ENCODE assay signal across 8 cellular contexts in the genomic region with DNA sequence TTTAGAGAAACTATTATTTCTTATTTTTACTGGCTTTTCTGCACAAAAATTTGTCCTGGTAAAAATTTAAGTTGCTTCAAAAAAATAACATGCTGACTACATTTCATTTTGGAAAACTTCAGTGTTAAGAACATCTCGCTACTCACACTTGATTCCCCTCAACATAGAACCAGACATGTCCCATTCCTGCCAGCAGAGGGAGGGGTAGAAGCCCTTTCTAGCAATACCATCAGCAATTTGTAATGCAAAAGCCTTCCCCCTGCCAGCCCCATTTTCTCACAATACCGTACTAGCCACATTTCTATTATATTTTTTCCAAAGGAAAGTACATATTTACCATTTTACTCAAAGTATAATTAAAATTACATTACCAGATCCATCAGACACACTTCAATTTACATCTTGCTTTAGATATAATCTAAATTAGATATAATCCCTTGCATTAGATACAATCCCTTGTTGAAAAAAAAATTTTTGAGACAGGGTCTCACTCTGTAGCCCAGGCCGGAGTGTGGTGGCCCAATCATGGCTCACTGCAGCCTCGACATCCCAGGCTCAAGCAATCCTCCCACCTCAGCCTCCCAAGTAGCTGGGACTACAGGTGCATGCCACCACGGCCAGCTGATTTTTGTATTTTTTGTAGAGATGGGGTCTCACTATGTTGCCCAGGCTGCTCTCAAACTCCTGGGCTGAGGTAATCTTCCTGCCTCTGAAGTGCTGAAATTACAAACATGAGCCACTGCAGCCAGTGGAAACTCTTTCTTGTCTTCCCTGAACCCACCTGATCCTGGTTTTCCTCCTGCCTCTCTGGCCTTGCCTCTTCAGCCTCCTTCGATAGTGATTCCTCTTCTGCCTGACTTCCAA. TPM values are rescaled to one million over a fixed set of nuclear protein-coding genes. Genes with fewer than 3 reads are reported as not detected.
DNase-seq lines count a peak whose midpoint lies in the region; ATAC-seq and TF ChIP-seq lines count a peak whose summit lies in the region.

No MANE protein-coding gene starts in this region.

- no peak overlapping the region for H3K4me3 ChIP-seq in H7 (ENCODE audit: insufficient read depth, low read depth, low read length)
- no peak overlapping the region for H3K4me3 ChIP-seq in heart left ventricle

- H3K4me3 Mint-ChIP-seq in activated CD8-positive, alpha-beta memory T cell treated with anti-CD3 and anti-CD28 coated beads, Interleukin-2, amount 10 ng/mL, durations not matched to agents 7 days and 5 days, result no peak overlapping the region
- H3K4me3 Mint-ChIP-seq in activated T-cell treated with anti-CD3 and anti-CD28 coated beads, Interleukin-2, amount 50 U/mL, for 72 hours, result no peak overlapping the region

- TF ChIP-seq CTCF in heart left ventricle (IDR thresholded peaks at IDR 0.05), result peak; percentile 59 to 82 (median 69)

- no peak for DNase-seq in activated CD8-positive, alpha-beta memory T cell treated with anti-CD3 and anti-CD28 coated beads, Interleukin-2, amount 10 ng/mL, durations not matched to agents 7 days and 5 days
- DNase-seq in activated CD8-positive, alpha-beta memory T cell treated with anti-CD3 and anti-CD28 coated beads for 24 hours, result no peak
- DNase-seq in H7 (peak; percentile 71), NCI-H1930 (lab: John Stamatoyannopoulos, UW) (peak; percentile 3 to 13), heart left ventricle (peak in 4 of 5 donors; percentile 45 to 53 (median 46)), sciatic nerve (ENCODE audit: low spot score) (peak; percentile 76)
- peak; percentile 12 to 24 for DNase-seq in activated T-cell treated with anti-CD3 and anti-CD28 coated beads, Interleukin-2, amount 50 U/mL, for 72 hours

- H3K27ac ChIP-seq in heart left ventricle, result no peak overlapping the region

- H3K36me3 ChIP-seq in H7 (replicated peaks; ENCODE audit: control insufficient read depth, insufficient read depth, low read length) (no peaks in the 10 kb centered on the region), heart left ventricle (no peaks in the 10 kb centered on the region)

- peaks cover 1% of the 10 kb centered on the region for H3K36me3 Mint-ChIP-seq in activated CD8-positive, alpha-beta memory T cell treated with anti-CD3 and anti-CD28 coated beads, Interleukin-2, amount 10 ng/mL, durations not matched to agents 7 days and 5 days
- peaks cover 0 to 1% of the 10 kb centered on the region in 2 donors for H3K36me3 Mint-ChIP-seq in activated T-cell treated with anti-CD3 and anti-CD28 coated beads, Interleukin-2, amount 50 U/mL, for 72 hours (ENCODE audit: insufficient read depth in 2 of 2)

- H3K27ac Mint-ChIP-seq in activated CD8-positive, alpha-beta memory T cell treated with anti-CD3 and anti-CD28 coated beads, Interleukin-2, amount 10 ng/mL, durations not matched to agents 7 days and 5 days, result no peak overlapping the region
- H3K27ac Mint-ChIP-seq in activated T-cell treated with anti-CD3 and anti-CD28 coated beads, Interleukin-2, amount 50 U/mL, for 72 hours, result no peak overlapping the region

- CTCF ChIA-PET in activated CD8-positive, alpha-beta memory T cell treated with anti-CD3 and anti-CD28 coated beads, Interleukin-2, amount 10 ng/mL, durations not matched to agents 7 days and 5 days (lab: Charles Lee), result no interaction called here

- peak; percentile 39 for ATAC-seq in activated CD8-positive, alpha-beta memory T cell treated with anti-CD3 and anti-CD28 coated beads, Interleukin-2, amount 10 ng/mL, durations not matched to agents 7 days and 5 days
- ATAC-seq in activated T-cell treated with anti-CD3 and anti-CD28 coated beads, Interleukin-2, amount 50 U/mL, for 72 hours (replicated peaks in 1 of 2), result no peak
- ATAC-seq in heart left ventricle (peak in 3 of 4 donors; percentile 65 to 86 (median 66)), sciatic nerve (peak; percentile 91), HG02970 (IDR thresholded peaks at IDR 0.05; ENCODE audit: low FRiP score, unreplicated experiment) (no peak)

- intact Hi-C loops in heart left ventricle (cut with DNase I) (loop anchor here in 3 of 10 donors (2.0 to 10.0 kb wide), 3 partner anchors 45 to 61 kb away; partner anchors contain the start of gene FRMD3 (in 2 of the 3)), sciatic nerve (cut with DNase I) (no loop called here)

- no peaks in the 10 kb centered on the region for H3K4me1 ChIP-seq in heart left ventricle

- 70 to 72% (median 71%) methylated on average over 6 of the region's 6 CpGs for WGBS in heart left ventricle, 4 donors

- no peaks in the 10 kb centered on the region for H3K9me3 Mint-ChIP-seq in activated CD8-positive, alpha-beta memory T cell treated with anti-CD3 and anti-CD28 coated beads, Interleukin-2, amount 10 ng/mL, durations not matched to agents 7 days and 5 days (ENCODE audit: low read depth)
- peaks cover 0 to 5% of the 10 kb centered on the region in 2 donors for H3K9me3 Mint-ChIP-seq in activated T-cell treated with anti-CD3 and anti-CD28 coated beads, Interleukin-2, amount 50 U/mL, for 72 hours

- H3K27me3 Mint-ChIP-seq in activated CD8-positive, alpha-beta memory T cell treated with anti-CD3 and anti-CD28 coated beads, Interleukin-2, amount 10 ng/mL, durations not matched to agents 7 days and 5 days, result no peaks in the 10 kb centered on the region
- no peaks in the 10 kb centered on the region for H3K27me3 Mint-ChIP-seq in activated T-cell treated with anti-CD3 and anti-CD28 coated beads, Interleukin-2, amount 50 U/mL, for 72 hours (ENCODE audit: low read depth)

- peaks cover 0 to 16% (median 3%) of the 10 kb centered on the region in 12 donors for H3K9me3 ChIP-seq in heart left ventricle

- no peak for TF ChIP-seq POLR2A in heart left ventricle (IDR thresholded peaks at IDR 0.05)

- H3K4me1 Mint-ChIP-seq in activated CD8-positive, alpha-beta memory T cell treated with anti-CD3 and anti-CD28 coated beads, Interleukin-2, amount 10 ng/mL, durations not matched to agents 7 days and 5 days, result no peaks in the 10 kb centered on the region
- H3K4me1 Mint-ChIP-seq in activated T-cell treated with anti-CD3 and anti-CD28 coated beads, Interleukin-2, amount 50 U/mL, for 72 hours (ENCODE audit: low read depth), result no peaks in the 10 kb centered on the region

- H3K27me3 ChIP-seq in H7 (ENCODE audit: control insufficient read depth, insufficient read depth, low read length) (no peaks in the 10 kb centered on the region), heart left ventricle (no peaks in the 10 kb centered on the region)

RNA-seq across cellular contexts. Expression of gene IDNK, which starts 39.6 kb away (rescaled TPM):
- 1 to 10 TPM; 6.2 to 9.1 TPM for total RNA-seq in activated CD8-positive, alpha-beta memory T cell treated with anti-CD3 and anti-CD28 coated beads, Interleukin-2, amount 10 ng/mL, durations not matched to agents 7 days and 5 days
- 0.78 and 1.4 TPM in 2 replicates for total RNA-seq in H7 (2014; rRNA removed; shearing (Covaris generic))
- total RNA-seq in activated T-cell treated with anti-CD3 and anti-CD28 coated beads, Interleukin-2, amount 50 U/mL, for 72 hours, result 10 to 100 TPM; 10.6 to 10.7 TPM
- 1 to 10 TPM in 8 of 9 donors, under 1 TPM in 1; 0.69 to 6.9 (median 5.0) TPM for total RNA-seq in heart left ventricle
- 1 to 10 TPM; 2.6 to 4.2 TPM for polyA plus RNA-seq in heart left ventricle
- total RNA-seq in sciatic nerve, result 7.8 TPM

RNA-seq across cellular contexts. Expression of gene FRMD3, which starts 45.2 kb away (rescaled TPM):
- under 1 TPM; 0.33 to 0.82 TPM for total RNA-seq in activated CD8-positive, alpha-beta memory T cell treated with anti-CD3 and anti-CD28 coated beads, Interleukin-2, amount 10 ng/mL, durations not matched to agents 7 days and 5 days
- 0.10 and 1.4 TPM in 2 replicates for total RNA-seq in H7 (2014; rRNA removed; shearing (Covaris generic))
- total RNA-seq in activated T-cell treated with anti-CD3 and anti-CD28 coated beads, Interleukin-2, amount 50 U/mL, for 72 hours, result under 1 TPM; 0.38 to 0.46 TPM
- total RNA-seq in heart left ventricle, result 100 to 1,000 TPM in 4 of 9 donors, 10 to 100 TPM in 5; 48.4 to 195 (median 82.4) TPM
- polyA plus RNA-seq in heart left ventricle, result 10 to 100 TPM; 28.9 to 84.1 TPM
- total RNA-seq in sciatic nerve, result 38.1 TPM

Comparison
In these comparisons a context has a peak if more than half of its experiments do, and no peak if none do; other contexts are left out.
1. ATAC-seq: peak in activated CD8-positive, alpha-beta memory T cell treated with anti-CD3 and anti-CD28 coated beads, Interleukin-2, amount 10 ng/mL, durations not matched to agents 7 days and 5 days (single experiment), heart left ventricle (3 of 4) and sciatic nerve (single experiment); none in activated T-cell treated with anti-CD3 and anti-CD28 coated beads, Interleukin-2, amount 50 U/mL, for 72 hours (0 of 2) and HG02970 (single experiment).
2. DNase-seq: peak in H7 (single experiment), NCI-H1930 (2 of 2), activated T-cell treated with anti-CD3 and anti-CD28 coated beads, Interleukin-2, amount 50 U/mL, for 72 hours (2 of 2), heart left ventricle (4 of 5) and sciatic nerve (single experiment); none in activated CD8-positive, alpha-beta memory T cell treated with anti-CD3 and anti-CD28 coated beads, Interleukin-2, amount 10 ng/mL, durations not matched to agents 7 days and 5 days (single experiment) and activated CD8-positive, alpha-beta memory T cell treated with anti-CD3 and anti-CD28 coated beads for 24 hours (single experiment).
3. RNA of gene FRMD3, which starts 45.2 kb away (total RNA-seq): 48.4 to 195 TPM in heart left ventricle and 38.1 TPM in sciatic nerve (single experiment); 0.33 to 0.82 TPM in activated CD8-positive, alpha-beta memory T cell treated with anti-CD3 and anti-CD28 coated beads, Interleukin-2, amount 10 ng/mL, durations not matched to agents 7 days and 5 days, 0.38 to 0.46 TPM in activated T-cell treated with anti-CD3 and anti-CD28 coated beads, Interleukin-2, amount 50 U/mL, for 72 hours and 0.10 to 1.4 TPM in H7; every median in the first group is over 10 times any median in the second.